In genomic region chr1:226479432-226479831, GRCh38 we compare ENCODE assay signal across 1 cellular context.
TF ChIP-seq lines count a peak whose summit lies in the region.

No MANE protein-coding gene starts in this region.

TF ChIP-seq in HepG2, 621 proteins besides CTCF, POLR2A, EP300 and RAD21 (continued from another document and continues in another):
- peak; percentile 95 for TF ChIP-seq ZNF503 (CRISPR knock-in tag; IDR thresholded peaks at IDR 0.05)
- TF ChIP-seq ZNF451 (CRISPR knock-in tag; IDR thresholded peaks at IDR 0.05) = no peak
- TF ChIP-seq E2F1 (CRISPR knock-in tag; IDR thresholded peaks at IDR 0.05) = no peak
- TF ChIP-seq HOXA9 (CRISPR knock-in tag; IDR thresholded peaks at IDR 0.05; ENCODE audit: borderline replicate concordance) = no peak
- TF ChIP-seq HNRNPLL (IDR thresholded peaks at IDR 0.05; ENCODE audit: low read depth, low read length, poor library complexity, severe bottlenecking) = no peak
- TF ChIP-seq ZNF772 (CRISPR knock-in tag; IDR thresholded peaks at IDR 0.05) = no peak
- no peak for TF ChIP-seq ZNF282 (IDR thresholded peaks at IDR 0.05; ENCODE audit: partially characterized antibody)
- no peak for TF ChIP-seq POGZ (CRISPR knock-in tag; IDR thresholded peaks at IDR 0.05)
- no peak for TF ChIP-seq ZNF883 (CRISPR knock-in tag; IDR thresholded peaks at IDR 0.05; ENCODE audit: not compliant biosample characterization)
- no peak for TF ChIP-seq ZNF496 (CRISPR knock-in tag; IDR thresholded peaks at IDR 0.05; ENCODE audit: insufficient replicate concordance)
- TF ChIP-seq DNMT3B (CRISPR knock-in tag; conservative IDR thresholded peaks at IDR 0.05) = no peak
- no peak for TF ChIP-seq BHLHE40 (IDR thresholded peaks at IDR 0.05; ENCODE audit: low read length)
- TF ChIP-seq ZNF274 (CRISPR knock-in tag; IDR thresholded peaks at IDR 0.05) = no peak
- TF ChIP-seq ZNF317 (CRISPR knock-in tag; IDR thresholded peaks at IDR 0.05) = no peak
- no peak for TF ChIP-seq ZFYVE20 (CRISPR knock-in tag; IDR thresholded peaks at IDR 0.05; ENCODE audit: borderline replicate concordance, low read depth)
- TF ChIP-seq ZNF816 (CRISPR knock-in tag; IDR thresholded peaks at IDR 0.05; ENCODE audit: borderline replicate concordance) = no peak; the same call in 1 of the 2 replicates
- no peak for TF ChIP-seq NPAS2 (CRISPR knock-in tag; IDR thresholded peaks at IDR 0.05; ENCODE audit: borderline replicate concordance)
- TF ChIP-seq ZNF780A (CRISPR knock-in tag; IDR thresholded peaks at IDR 0.05) = no peak
- no peak for TF ChIP-seq ZNF441 (CRISPR knock-in tag; IDR thresholded peaks at IDR 0.05; ENCODE audit: borderline replicate concordance)
- TF ChIP-seq ZNF235 (CRISPR knock-in tag; IDR thresholded peaks at IDR 0.05; ENCODE audit: borderline replicate concordance) = no peak
- no peak for TF ChIP-seq THYN1 (CRISPR knock-in tag; IDR thresholded peaks at IDR 0.05; ENCODE audit: borderline replicate concordance, low read depth)
- TF ChIP-seq USF2 (IDR thresholded peaks at IDR 0.05; ENCODE audit: low read depth, low read length) = no peak
- TF ChIP-seq USF2 (CRISPR knock-in tag; IDR thresholded peaks at IDR 0.05; ENCODE audit: borderline replicate concordance) = no peak
- no peak for TF ChIP-seq ZZZ3 (CRISPR knock-in tag; IDR thresholded peaks at IDR 0.05; ENCODE audit: borderline replicate concordance)
- no peak for TF ChIP-seq ZSCAN20 (CRISPR knock-in tag; IDR thresholded peaks at IDR 0.05; ENCODE audit: borderline replicate concordance)
- peak; percentile 77 for TF ChIP-seq ZFP36 (IDR thresholded peaks at IDR 0.05; ENCODE audit: borderline replicate concordance, low read depth, low read length, partially characterized antibody)
- TF ChIP-seq CSRNP1 (CRISPR knock-in tag; IDR thresholded peaks at IDR 0.05) = no peak
- no peak for TF ChIP-seq CERS6 (CRISPR knock-in tag; IDR thresholded peaks at IDR 0.05)
- TF ChIP-seq TGIF2 (CRISPR knock-in tag; IDR thresholded peaks at IDR 0.05) = no peak
- no peak for TF ChIP-seq ZUFSP (CRISPR knock-in tag; IDR thresholded peaks at IDR 0.05; ENCODE audit: borderline replicate concordance)
- no peak for TF ChIP-seq CHD2 (IDR thresholded peaks at IDR 0.05; ENCODE audit: low read depth, low read length)
- no peak for TF ChIP-seq SIN3A (IDR thresholded peaks at IDR 0.05; ENCODE audit: borderline replicate concordance, low read depth, low read length)
- TF ChIP-seq ZNF660 (CRISPR knock-in tag; IDR thresholded peaks at IDR 0.05; ENCODE audit: borderline replicate concordance, low read depth) = no peak
- no peak for TF ChIP-seq SNAPC2 (CRISPR knock-in tag; IDR thresholded peaks at IDR 0.05)
- no peak for TF ChIP-seq ZFP91 (CRISPR knock-in tag; IDR thresholded peaks at IDR 0.05; ENCODE audit: borderline replicate concordance)
- no peak for TF ChIP-seq ZBTB25 (CRISPR knock-in tag; IDR thresholded peaks at IDR 0.05)
- TF ChIP-seq ATF5 (CRISPR knock-in tag; IDR thresholded peaks at IDR 0.05; ENCODE audit: low read depth) = no peak
- no peak for TF ChIP-seq POLR2G (IDR thresholded peaks at IDR 0.05; ENCODE audit: low read depth, low read length)
- TF ChIP-seq ZNF569 (CRISPR knock-in tag; IDR thresholded peaks at IDR 0.05; ENCODE audit: borderline replicate concordance) = no peak
- 0 out of 2 replicates have a peak, but pooled peaks have one; percentile 28 for TF ChIP-seq KAT8 (CRISPR knock-in tag; IDR thresholded peaks at IDR 0.05)
- no peak for TF ChIP-seq GMEB2 (CRISPR knock-in tag; IDR thresholded peaks at IDR 0.05; ENCODE audit: low read depth)
- TF ChIP-seq KDM5B (CRISPR knock-in tag; IDR thresholded peaks at IDR 0.05; ENCODE audit: borderline replicate concordance) = no peak
- TF ChIP-seq DNMT1 (CRISPR knock-in tag; IDR thresholded peaks at IDR 0.05) = no peak
- peak; percentile 74 for TF ChIP-seq RXRB (CRISPR knock-in tag; IDR thresholded peaks at IDR 0.05; ENCODE audit: borderline replicate concordance)
- no peak for TF ChIP-seq RNF2 (conservative IDR thresholded peaks at IDR 0.05; ENCODE audit: low read depth)
- no peak for TF ChIP-seq ZNF605 (CRISPR knock-in tag; IDR thresholded peaks at IDR 0.05)
- TF ChIP-seq ZBTB39 (CRISPR knock-in tag; IDR thresholded peaks at IDR 0.05) = no peak
- TF ChIP-seq PCBP1 (IDR thresholded peaks at IDR 0.05; ENCODE audit: borderline replicate concordance, low read depth, low read length) = no peak
- TF ChIP-seq NCOA1 (CRISPR knock-in tag; IDR thresholded peaks at IDR 0.05) = no peak
- TF ChIP-seq DBP (CRISPR knock-in tag; IDR thresholded peaks at IDR 0.05; ENCODE audit: not compliant biosample characterization) = no peak
